Comparison of ENCODE assay signal across 19 cellular contexts in genomic region chr4:41734366-41734765, GRCh38. TPM values are rescaled to one million over a fixed set of nuclear protein-coding genes. Genes with fewer than 3 reads are reported as not detected.
DNase-seq lines count a peak whose midpoint lies in the region; ATAC-seq and TF ChIP-seq lines count a peak whose summit lies in the region.
"Had no signal": no experiment of that assay in that cellular context is flagged by ENCODE, and none has a peak within 500 bp of the region (broad histone marks: within the 10 kb centered on the region; RNA-seq: fewer than 3 reads in every experiment).

No MANE protein-coding gene starts in this region.

- no peaks in the 10 kb centered on the region for H3K9me3 Mint-ChIP-seq in H9

- H3K4me1 ChIP-seq in H9 (ENCODE audit: insufficient read depth, low read length): no peaks in the 10 kb centered on the region
- H3K4me1 ChIP-seq: BLaER1 had no signal

- H3K9me3 ChIP-seq in H9 (ENCODE audit: control insufficient read depth, low read depth, low read length): no peaks in the 10 kb centered on the region
- H3K9me3 ChIP-seq: BLaER1 had no signal

- H4K8ac ChIP-seq in H9 (replicated peaks; ENCODE audit: insufficient read length, low read depth, low read length): no peak overlapping the region

- TF ChIP-seq CTCF in H9 (conservative IDR thresholded peaks at IDR 0.05): no peak
- no peak for TF ChIP-seq CTCF in epithelial cell of esophagus (IDR thresholded peaks at IDR 0.05; ENCODE audit: insufficient read depth, low read depth, low read length, missing control alignments)

- no peak overlapping the region for H3K4me3 ChIP-seq in epithelial cell of esophagus (ENCODE audit: low read length)
- H3K4me3 ChIP-seq: BLaER1 had no signal

- no peaks in the 10 kb centered on the region for H3K23me2 ChIP-seq in H9 (ENCODE audit: insufficient read length, low read depth, low read length, poor library complexity, severe bottlenecking)

- no peak overlapping the region for H2AK5ac ChIP-seq in H9 (ENCODE audit: insufficient read length, low read length)

- H3K4ac ChIP-seq in H9 (ENCODE audit: low read depth, low read length): no peak overlapping the region

- no peak overlapping the region for H3K14ac ChIP-seq in H9 (ENCODE audit: insufficient read depth, low read length)

- H3K56ac ChIP-seq in H9 (ENCODE audit: insufficient read length, low read depth, low read length): no peak overlapping the region

- H3K27me3 ChIP-seq in H9 (ENCODE audit: insufficient read depth, low read length): no peaks in the 10 kb centered on the region; the same call in 1 of the 2 replicates
- H3K27me3 ChIP-seq: BLaER1 had no signal

- no peak overlapping the region for H2BK15ac ChIP-seq in H9 (ENCODE audit: low read depth, low read length)

- H3K4me2 ChIP-seq in H9 (ENCODE audit: insufficient read depth, insufficient read length, low read length): no peak overlapping the region
- H3K4me2 ChIP-seq: BLaER1, KMS-11 had no signal

- no peak overlapping the region for H3K9ac ChIP-seq in H9 (ENCODE audit: extremely low read depth, insufficient read length, low read length)
- H3K9ac ChIP-seq: BLaER1, KMS-11 had no signal

- no peaks in the 10 kb centered on the region for H3K79me1 ChIP-seq in H9 (ENCODE audit: insufficient read depth, low read depth, low read length, poor library complexity, severe bottlenecking)

- no CpG with 5 or more reads among the region's 3 CpGs for WGBS in H9 (ENCODE audit: extremely low coverage, insufficient read length, low lambda C conversion rate)

- H2BK5ac ChIP-seq in H9 (ENCODE audit: insufficient read length, low read length): no peak overlapping the region

- peaks cover 78% of the 10 kb centered on the region for H3K27me3 Mint-ChIP-seq in H9 (ENCODE audit: low read depth)

- no peak overlapping the region for H3K27ac Mint-ChIP-seq in H9
- H3K27ac Mint-ChIP-seq: CD8-positive, alpha-beta memory T cell; T-helper 1 cell treated with Interleukin-12 subunit alpha and Interleukin-12 subunit beta and Interleukin-4 antibody, amounts not matched to agents 30 μg/mL and 1 μg/mL, for 36 hours had no signal

- ATAC-seq in HG02884 (IDR thresholded peaks at IDR 0.05; ENCODE audit: unreplicated experiment): no peak
- ATAC-seq: HCT116 had no signal

- no peak overlapping the region for H2BK20ac ChIP-seq in H9 (ENCODE audit: low read depth, low read length, poor library complexity, severe bottlenecking)

- DNase-seq in DMS 273 (lab: John Stamatoyannopoulos, UW; ENCODE audit: unreplicated experiment) (peak; percentile 6), DMS 273 treated with DMSO at 0.1 percent for 48 hours (lab: John Stamatoyannopoulos, UW) (no peak), H9 (no peak), RPMI7951 (ENCODE audit: low read depth) (peak; percentile 37), epithelial cell of esophagus (ENCODE audit: low read depth) (peak; percentile 38), NCI-H2081 treated with DMSO at 0.1 percent for 48 hours (lab: John Stamatoyannopoulos, UW) (no peak), cardiac septum (ENCODE audit: low spot score) (no peak)
- DNase-seq: CD8-positive, alpha-beta memory T cell; MM.1S; NCI-H1105; NCI-H1694; NCI-H446; SHP77 had no signal

- no peak overlapping the region for H2BK12ac ChIP-seq in H9 (ENCODE audit: insufficient read length, low read depth, low read length)

- no peaks in the 10 kb centered on the region for H3K79me2 ChIP-seq in H9 (ENCODE audit: insufficient read depth, low read length)

- H3K4me1 Mint-ChIP-seq in H9: no peaks in the 10 kb centered on the region
- H3K4me1 Mint-ChIP-seq: CD8-positive, alpha-beta memory T cell had no signal

- no peak overlapping the region for H2BK120ac ChIP-seq in H9 (ENCODE audit: low read depth, low read length, poor library complexity, severe bottlenecking)

- no peak overlapping the region for H3T11ph ChIP-seq in H9 (ENCODE audit: low read length)

- H3K4me3 Mint-ChIP-seq in H9: no peak overlapping the region
- H3K4me3 Mint-ChIP-seq: CD8-positive, alpha-beta memory T cell; T-helper 1 cell treated with Interleukin-12 subunit alpha and Interleukin-12 subunit beta and Interleukin-4 antibody, amounts not matched to agents 30 μg/mL and 1 μg/mL, for 36 hours had no signal

- no peaks in the 10 kb centered on the region for H4K20me1 ChIP-seq in H9 (ENCODE audit: control insufficient read depth, insufficient read depth, insufficient read length)
- H4K20me1 ChIP-seq: BLaER1 had no signal

- no peak overlapping the region for H4K91ac ChIP-seq in H9 (ENCODE audit: insufficient read length, low read depth, low read length)

- H2AFZ ChIP-seq in H9 (ENCODE audit: low read length): peak overlapping the region; percentile 36

- intact Hi-C loops in cardiac septum (cut with DNase I): no loop called here

- no peak overlapping the region for H3K18ac ChIP-seq in H9 (ENCODE audit: insufficient read length, low read depth, low read length)

- H4K5ac ChIP-seq in H9 (ENCODE audit: insufficient read length, low read depth, low read length): no peak overlapping the region

- H3K27ac ChIP-seq in H9 (ENCODE audit: insufficient read length, low read depth, low read length): no peak overlapping the region
- H3K27ac ChIP-seq: 22Rv1, BLaER1, KMS-11 had no signal

- H3K23ac ChIP-seq in H9 (ENCODE audit: insufficient read length, low read depth, low read length): no peak overlapping the region

- H3K36me3 Mint-ChIP-seq in H9 (ENCODE audit: insufficient read depth in 1 of 3, low read depth in 3 of 3): no peaks in the 10 kb centered on the region
- H3K36me3 Mint-ChIP-seq: CD8-positive, alpha-beta memory T cell had no signal

RNA-seq across cellular contexts. Expression of gene PHOX2B, which starts 14.2 kb away (rescaled TPM):
- total RNA-seq in H9 (2021) (not detected in 2 replicates), cardiac septum (not detected)
- not detected in 2 replicates for total RNA-seq in RPMI7951 (2014; rRNA removed; shearing (Covaris generic))
- total RNA-seq: CD8-positive, alpha-beta memory T cell had no signal

Comparison
In these comparisons a context has a peak if more than half of its experiments do, and no peak if none do; other contexts are left out.
1. DNase-seq: peak in DMS 273 (single experiment), RPMI7951 (single experiment) and epithelial cell of esophagus (single experiment); none in DMS 273 treated with DMSO at 0.1 percent for 48 hours (single experiment), H9 (single experiment), NCI-H2081 treated with DMSO at 0.1 percent for 48 hours (single experiment) and cardiac septum (single experiment).